ENCODE assay signal across 8 cellular contexts in genomic region chr17:14308965-14309879, GRCh38. TPM values are rescaled to one million over a fixed set of nuclear protein-coding genes. Genes with fewer than 3 reads are reported as not detected.
DNase-seq lines count a peak whose midpoint lies in the region; ATAC-seq and TF ChIP-seq lines count a peak whose summit lies in the region.

No MANE protein-coding gene starts in this region.

- H3K4me1 ChIP-seq in Peyer's patch, result peaks cover 0 to 8% (median 2%) of the 10 kb centered on the region in 4 donors

- DNase-seq in Daoy (ENCODE audit: low read depth) (peak; percentile 99), Peyer's patch (peak; percentile 77 to 98 (median 94)), fibroblast of pulmonary artery (ENCODE audit: low read depth) (peak; percentile 94)
- peak; percentile 98 for DNase-seq in activated effector memory CD4-positive, alpha-beta T cell treated with anti-CD3 and anti-CD28 coated beads, Interleukin-2, amount 50 U/mL, for 16 hours
- DNase-seq in naive thymus-derived CD8-positive, alpha-beta T cell, result peak; percentile 84 to 92 (median 88)
- DNase-seq in stimulated activated CD8-positive, alpha-beta memory T cell treated with anti-CD3 and anti-CD28 coated beads, Interleukin-7, amount 100 ng/mL, for 24 hours (ENCODE audit: low read depth), result peak; percentile 75

- peak overlapping the region; percentile 13 to 85 (median 67) for H3K27ac Mint-ChIP-seq in naive thymus-derived CD8-positive, alpha-beta T cell

- ATAC-seq in HG03045 (IDR thresholded peaks at IDR 0.05; ENCODE audit: unreplicated experiment) (peak; percentile 97), HG02642 (IDR thresholded peaks at IDR 0.05; ENCODE audit: poor library complexity, unreplicated experiment) (no peak)
- peak; percentile 99 to 100 for ATAC-seq in naive thymus-derived CD8-positive, alpha-beta T cell

- POLR2A ChIA-PET in naive thymus-derived CD8-positive, alpha-beta T cell (lab: Charles Lee), result interaction anchor here (0.6 to 1.5 kb wide), 3 partner anchors 9 to 716 kb away, joined by 5 to 7 read pairs (median 7); partner anchors contain the start of gene HS3ST3B1

- H3K36me3 Mint-ChIP-seq in naive thymus-derived CD8-positive, alpha-beta T cell, result peaks cover 12 to 46% (median 26%) of the 10 kb centered on the region in 3 donors

- TF ChIP-seq CTCF in Peyer's patch (IDR thresholded peaks at IDR 0.05), result no peak
- no peak for TF ChIP-seq CTCF in fibroblast of pulmonary artery (IDR thresholded peaks at IDR 0.05; ENCODE audit: low read length, missing control alignments)

- H3K9me3 ChIP-seq in Peyer's patch, result no peaks in the 10 kb centered on the region

- H3K4me3 ChIP-seq in Peyer's patch (peak overlapping the region; percentile 41 to 66 (median 50)), fibroblast of pulmonary artery (replicated peaks; ENCODE audit: low read depth, low read length) (peak overlapping the region; percentile 68)

- no peaks in the 10 kb centered on the region for H3K27me3 Mint-ChIP-seq in naive thymus-derived CD8-positive, alpha-beta T cell

- H3K4me3 Mint-ChIP-seq in naive thymus-derived CD8-positive, alpha-beta T cell, result peak overlapping the region; percentile 75 to 88 (median 83)

- no peaks in the 10 kb centered on the region for H3K27me3 ChIP-seq in Peyer's patch

- H3K36me3 ChIP-seq in Peyer's patch, result no peaks in the 10 kb centered on the region

- peak overlapping the region; percentile 26 to 70 (median 54) for H3K27ac ChIP-seq in Peyer's patch

- H3K4me1 Mint-ChIP-seq in naive thymus-derived CD8-positive, alpha-beta T cell, result peaks cover 34 to 77% (median 75%) of the 10 kb centered on the region in 4 donors

- no peak for TF ChIP-seq POLR2A in Peyer's patch (IDR thresholded peaks at IDR 0.05)

- no peaks in the 10 kb centered on the region for H3K9me3 Mint-ChIP-seq in naive thymus-derived CD8-positive, alpha-beta T cell

RNA-seq across cellular contexts. Expression of gene HS3ST3B1, which starts 8.3 kb away (rescaled TPM):
- 3.1 and 4.7 TPM in 2 replicates for total RNA-seq in Daoy (2014; rRNA removed; shearing (Covaris generic))
- total RNA-seq in Peyer's patch, result 1 to 10 TPM; 2.1 to 5.4 (median 3.3) TPM
- total RNA-seq in naive thymus-derived CD8-positive, alpha-beta T cell, result 10 to 100 TPM; 37.5 to 37.6 TPM
- polyA plus RNA-seq in naive thymus-derived CD8-positive, alpha-beta T cell, result 10 to 100 TPM in 2 of 3 donors, 1 to 10 TPM in 1; 9.2 to 12.7 (median 11.8) TPM
